In the genomic region with DNA sequence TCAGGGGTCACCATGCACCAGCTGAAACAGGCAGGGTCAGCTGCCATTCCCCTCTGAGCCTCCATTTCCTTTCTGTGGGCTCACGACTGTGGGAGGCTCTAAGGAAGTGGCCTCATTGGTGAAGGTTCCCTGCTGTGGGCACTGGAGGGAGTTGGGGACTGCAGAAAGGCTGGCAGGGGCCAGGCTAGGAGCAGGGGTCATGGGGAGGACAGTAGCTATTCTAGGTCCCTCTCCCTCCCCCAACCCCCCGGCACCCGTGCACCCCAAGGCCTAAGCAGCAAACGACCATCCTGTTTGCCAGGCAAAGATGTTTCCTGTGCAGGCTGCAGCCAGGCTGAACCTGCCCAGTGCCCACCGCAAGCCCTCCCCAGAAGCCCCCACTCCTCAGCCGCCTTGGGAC, we compare ENCODE assay signal across 20 cellular contexts.
"Had no signal": no experiment of that assay in that cellular context is flagged by ENCODE, and none has a peak within 500 bp of the region (broad histone marks: within the 10 kb centered on the region; RNA-seq: fewer than 3 reads in every experiment).

No MANE protein-coding gene starts in this region.

- H3K27ac Mint-ChIP-seq: activated B cell treated with CpG ODN at 0.5 μM for 24 hours; activated CD4-positive, alpha-beta T cell treated with anti-CD3 and anti-CD28 coated beads, Interleukin-2, amount 10 ng/mL, durations not matched to agents 7 days and 5 days; activated T-helper 17 cell treated with anti-CD3 and anti-CD28 coated beads, Interleukin-2, amount 50 U/mL, for 72 hours; memory B cell; nephron progenitor cell; stimulated activated naive CD8-positive, alpha-beta T cell treated with anti-CD3 and anti-CD28 coated beads, Interleukin-15, amount 100 ng/mL, for 72 hours had no signal

- H3K27me3 ChIP-seq: ovary, testis had no signal

- H3K4me1 Mint-ChIP-seq: activated B cell treated with CpG ODN at 0.5 μM for 24 hours; activated naive CD4-positive, alpha-beta T cell treated with anti-CD3 and anti-CD28 coated beads, Interleukin-2, amount 50 U/mL, for 24 hours; activated T-helper 17 cell treated with anti-CD3 and anti-CD28 coated beads, Interleukin-2, amount 50 U/mL, for 72 hours; memory B cell had no signal

- ATAC-seq: activated T-helper 17 cell treated with anti-CD3 and anti-CD28 coated beads, Interleukin-2, amount 50 U/mL, for 72 hours; heart right ventricle; left lung; stimulated activated naive CD8-positive, alpha-beta T cell treated with anti-CD3 and anti-CD28 coated beads, Interleukin-15, amount 100 ng/mL, for 72 hours had no signal

- H3K4me3 ChIP-seq: coronary artery, heart right ventricle, left lung, ovary, testis had no signal

- H3K27ac ChIP-seq: coronary artery, heart right ventricle, left lung, ovary, testis had no signal

- H3K9me3 ChIP-seq: heart right ventricle, left lung, ovary, testis had no signal

- DNase-seq: activated B cell treated with CpG ODN at 0.5 μM for 24 hours; activated CD4-positive, alpha-beta T cell treated with anti-CD3 and anti-CD28 coated beads, Interleukin-2, amount 10 ng/mL, durations not matched to agents 7 days and 5 days; activated CD8-positive, alpha-beta memory T cell treated with anti-CD3 and anti-CD28 coated beads for 24 hours; central memory CD4-positive, alpha-beta T cell; effector CD8-positive, alpha-beta T cell; heart right ventricle; islet precursor cell; left lung; nephron progenitor cell; ovary; retina; stimulated activated CD4-positive, alpha-beta T cell treated with anti-CD3 and anti-CD28 coated beads, Interleukin-15, amount 100 ng/mL, for 24 hours; stimulated activated CD4-positive, alpha-beta T cell treated with anti-CD3 and anti-CD28 coated beads, Interleukin-4, amount 100 ng/mL, for 24 hours; stimulated activated naive CD8-positive, alpha-beta T cell treated with anti-CD3 and anti-CD28 coated beads, Interleukin-15, amount 100 ng/mL, for 72 hours; T-helper 9 cell; testis had no signal

- H3K9me3 Mint-ChIP-seq: activated B cell treated with CpG ODN at 0.5 μM for 24 hours; activated CD4-positive, alpha-beta T cell treated with anti-CD3 and anti-CD28 coated beads, Interleukin-2, amount 10 ng/mL, durations not matched to agents 7 days and 5 days; activated naive CD4-positive, alpha-beta T cell treated with anti-CD3 and anti-CD28 coated beads, Interleukin-2, amount 50 U/mL, for 24 hours; activated T-helper 17 cell treated with anti-CD3 and anti-CD28 coated beads, Interleukin-2, amount 50 U/mL, for 72 hours; nephron progenitor cell; stimulated activated naive CD8-positive, alpha-beta T cell treated with anti-CD3 and anti-CD28 coated beads, Interleukin-15, amount 100 ng/mL, for 72 hours had no signal

- H3K4me3 Mint-ChIP-seq: activated B cell treated with CpG ODN at 0.5 μM for 24 hours; activated CD4-positive, alpha-beta T cell treated with anti-CD3 and anti-CD28 coated beads, Interleukin-2, amount 10 ng/mL, durations not matched to agents 7 days and 5 days; activated naive CD4-positive, alpha-beta T cell treated with anti-CD3 and anti-CD28 coated beads, Interleukin-2, amount 50 U/mL, for 24 hours; activated T-helper 17 cell treated with anti-CD3 and anti-CD28 coated beads, Interleukin-2, amount 50 U/mL, for 72 hours; memory B cell; nephron progenitor cell; stimulated activated naive CD8-positive, alpha-beta T cell treated with anti-CD3 and anti-CD28 coated beads, Interleukin-15, amount 100 ng/mL, for 72 hours had no signal

- H3K36me3 ChIP-seq: heart right ventricle, left lung, ovary had no signal
